Comparison of ENCODE assay signal across 1 cellular context in genomic region chr19:530133-531008, GRCh38.
A peak's percentile ranks its signal among the peaks of the same experiment; 100 is the strongest.
TF ChIP-seq lines count a peak whose summit lies in the region.

No MANE protein-coding gene starts in this region.

TF ChIP-seq in HepG2, 621 proteins besides CTCF, POLR2A, EP300 and RAD21 (continued from another document and continues in another):
- TF ChIP-seq ATF6 (CRISPR knock-in tag; conservative IDR thresholded peaks at IDR 0.05) (no peak), MIER3 (CRISPR knock-in tag; IDR thresholded peaks at IDR 0.05; ENCODE audit: borderline replicate concordance) (no peak), ZNF235 (CRISPR knock-in tag; IDR thresholded peaks at IDR 0.05; ENCODE audit: borderline replicate concordance) (no peak), ZNF577 (CRISPR knock-in tag; IDR thresholded peaks at IDR 0.05; ENCODE audit: borderline replicate concordance, low read depth) (no peak), SSRP1 (CRISPR knock-in tag; IDR thresholded peaks at IDR 0.05) (no peak), HIC2 (CRISPR knock-in tag; IDR thresholded peaks at IDR 0.05; ENCODE audit: low read depth) (no peak; the same call in 1 of the 2 replicates), MIER2 (CRISPR knock-in tag; IDR thresholded peaks at IDR 0.05) (no peak), HHEX (CRISPR knock-in tag; IDR thresholded peaks at IDR 0.05) (no peak), CEBPB (IDR thresholded peaks at IDR 0.05; ENCODE audit: borderline replicate concordance, low read depth, low read length) (no peak), GLI4 (CRISPR knock-in tag; IDR thresholded peaks at IDR 0.05; ENCODE audit: borderline replicate concordance) (0 out of 2 replicates have a peak, but pooled peaks have one; percentile 49), SIX4 (CRISPR knock-in tag; IDR thresholded peaks at IDR 0.05) (no peak), ZMYM4 (CRISPR knock-in tag; IDR thresholded peaks at IDR 0.05) (no peak), ZFP62 (CRISPR knock-in tag; IDR thresholded peaks at IDR 0.05) (no peak), HOXA7 (CRISPR knock-in tag; IDR thresholded peaks at IDR 0.05) (no peak), ZNF44 (CRISPR knock-in tag; IDR thresholded peaks at IDR 0.05) (no peak), MTERF4 (CRISPR knock-in tag; IDR thresholded peaks at IDR 0.05) (no peak), KIAA2018 (CRISPR knock-in tag; IDR thresholded peaks at IDR 0.05; ENCODE audit: borderline replicate concordance) (no peak), ZNF772 (CRISPR knock-in tag; IDR thresholded peaks at IDR 0.05) (no peak), EEA1 (CRISPR knock-in tag; IDR thresholded peaks at IDR 0.05; ENCODE audit: borderline replicate concordance) (no peak), HOXA3 (CRISPR knock-in tag; IDR thresholded peaks at IDR 0.05) (no peak), ZNF746 (CRISPR knock-in tag; IDR thresholded peaks at IDR 0.05) (peak; percentile 83; the same call in 1 of the 2 replicates), ZNF609 (CRISPR knock-in tag; IDR thresholded peaks at IDR 0.05; ENCODE audit: borderline replicate concordance) (no peak), EZH2 (conservative IDR thresholded peaks at IDR 0.05; ENCODE audit: low read depth, low read length) (no peak), ZNF552 (CRISPR knock-in tag; IDR thresholded peaks at IDR 0.05; ENCODE audit: borderline replicate concordance) (no peak), ZBTB10 (CRISPR knock-in tag; IDR thresholded peaks at IDR 0.05; ENCODE audit: borderline replicate concordance) (no peak; the same call in 1 of the 2 replicates), ZNF547 (CRISPR knock-in tag; IDR thresholded peaks at IDR 0.05) (no peak), ZZZ3 (CRISPR knock-in tag; IDR thresholded peaks at IDR 0.05; ENCODE audit: borderline replicate concordance) (no peak), ZNF24 (IDR thresholded peaks at IDR 0.05) (no peak), ARNTL (CRISPR knock-in tag; IDR thresholded peaks at IDR 0.05) (no peak), RNF219 (CRISPR knock-in tag; IDR thresholded peaks at IDR 0.05) (no peak), PAX8 (CRISPR knock-in tag; IDR thresholded peaks at IDR 0.05; ENCODE audit: borderline replicate concordance) (no peak), NR2F2 (IDR thresholded peaks at IDR 0.05; ENCODE audit: borderline replicate concordance, low read depth) (0 out of 2 replicates have a peak, but pooled peaks have one; percentile 12), FLYWCH1 (CRISPR knock-in tag; IDR thresholded peaks at IDR 0.05) (no peak), CERS6 (CRISPR knock-in tag; IDR thresholded peaks at IDR 0.05) (no peak), SOX5 (CRISPR knock-in tag; IDR thresholded peaks at IDR 0.05; ENCODE audit: borderline replicate concordance) (no peak)
